In genomic region chr1:94908190-94908589, GRCh38 we compare ENCODE assay signal across 24 cellular contexts. TPM values are rescaled to one million over a fixed set of nuclear protein-coding genes. Genes with fewer than 3 reads are reported as not detected.
DNase-seq lines count a peak whose midpoint lies in the region; ATAC-seq and TF ChIP-seq lines count a peak whose summit lies in the region.
"Had no signal": no experiment of that assay in that cellular context is flagged by ENCODE, and none has a peak within 500 bp of the region (broad histone marks: within the 10 kb centered on the region; RNA-seq: fewer than 3 reads in every experiment).

No MANE protein-coding gene starts in this region.

- H3K4me1 ChIP-seq in smooth muscle cell (ENCODE audit: low read depth) (peaks cover 20% of the 10 kb centered on the region), tibial nerve (peaks cover 0 to 96% (median 35%) of the 10 kb centered on the region in 4 donors)

- peaks cover 15% of the 10 kb centered on the region for H3F3A ChIP-seq in smooth muscle cell (ENCODE audit: low read depth)

- H4K20me1 ChIP-seq in smooth muscle cell (ENCODE audit: low read depth), result peaks cover 100% of the 10 kb centered on the region

- H3K27me3 Mint-ChIP-seq in HFFc6 (ENCODE audit: insufficient read depth), result no peaks in the 10 kb centered on the region
- no peaks in the 10 kb centered on the region for H3K27me3 Mint-ChIP-seq in chondrocyte (ENCODE audit: low read depth)

- no peak for TF ChIP-seq CTCF in HFFc6 (IDR thresholded peaks at IDR 0.05)
- TF ChIP-seq CTCF in chondrocyte (IDR thresholded peaks at IDR 0.05), result no peak
- TF ChIP-seq CTCF in smooth muscle cell (IDR thresholded peaks at IDR 0.05; ENCODE audit: borderline replicate concordance, insufficient read depth, poor library complexity, severe bottlenecking), result no peak
- no peak for TF ChIP-seq CTCF in tibial nerve (IDR thresholded peaks at IDR 0.05)

- TF ChIP-seq POLR2A in tibial nerve (IDR thresholded peaks at IDR 0.05), result no peak

- H2AFZ ChIP-seq in smooth muscle cell (ENCODE audit: low read depth), result no peak overlapping the region

- no peaks in the 10 kb centered on the region for H3K9me3 ChIP-seq in smooth muscle cell (replicated peaks; ENCODE audit: low read depth)
- no peaks in the 10 kb centered on the region for H3K9me3 ChIP-seq in tibial nerve
- H3K9me3 ChIP-seq: A549 had no signal

- no peak overlapping the region for H3K4me2 ChIP-seq in smooth muscle cell
- H3K4me2 ChIP-seq: A549, KMS-11 had no signal

- H3K9me3 Mint-ChIP-seq in HFFc6 (no peaks in the 10 kb centered on the region), chondrocyte (ENCODE audit: low read depth) (peaks cover 2% of the 10 kb centered on the region)
- H3K9me3 Mint-ChIP-seq: CD8-positive, alpha-beta T cell had no signal

- H3K4me3 Mint-ChIP-seq in HFFc6 (no peak overlapping the region), chondrocyte (ENCODE audit: unreplicated experiment) (no peak overlapping the region)
- H3K4me3 Mint-ChIP-seq: CD8-positive, alpha-beta T cell had no signal

- H3K27me3 ChIP-seq in smooth muscle cell (ENCODE audit: low read depth), result no peaks in the 10 kb centered on the region
- H3K27me3 ChIP-seq in tibial nerve, result no peaks in the 10 kb centered on the region

- H3K79me2 ChIP-seq in smooth muscle cell (ENCODE audit: low read depth), result peaks cover 100% of the 10 kb centered on the region

- H3K27ac ChIP-seq in smooth muscle cell (ENCODE audit: low read depth) (peak overlapping the region; percentile 5), tibial nerve (peak overlapping the region in 1 of 4 donors; percentile 8)
- H3K27ac ChIP-seq: A549, KMS-11, RWPE1 had no signal

- H3K4me1 Mint-ChIP-seq in HFFc6 (ENCODE audit: low read depth), result peaks cover 73% of the 10 kb centered on the region
- peaks cover 76% of the 10 kb centered on the region for H3K4me1 Mint-ChIP-seq in chondrocyte (ENCODE audit: low read depth)
- H3K4me1 Mint-ChIP-seq: IgD-negative memory B cell had no signal

- peak; percentile 9 for ATAC-seq in left lobe of liver
- ATAC-seq: A549; CD8-positive, alpha-beta T cell; Panc1 had no signal

- no peak for TF ChIP-seq EP300 in tibial nerve (IDR thresholded peaks at IDR 0.05)

- H3K36me3 Mint-ChIP-seq in HFFc6 (ENCODE audit: low read depth) (peaks cover 56% of the 10 kb centered on the region), chondrocyte (ENCODE audit: low read depth) (peaks cover 12% of the 10 kb centered on the region)

- DNase-seq in HFFc6 (no peak), chondrocyte (ENCODE audit: low spot score) (no peak), left lobe of liver (ENCODE audit: low spot score) (no peak), smooth muscle cell (lab: John Stamatoyannopoulos, UW; ENCODE audit: unreplicated experiment) (no peak), D341Med (ENCODE audit: low spot score) (no peak), kidney tubule cell (ENCODE audit: low spot score) (no peak), tibial nerve (ENCODE audit: low spot score in 2 of 2) (no peak), middle frontal gyrus (ENCODE audit: extremely low spot score, low spot score) (no peak)
- DNase-seq: AML-193; C1 segment of cervical spinal cord; CD8-positive, alpha-beta T cell; DMS153; DND-41; MM.1S; NCI-H2029; NCI-H446 treated with DMSO at 0.1 percent for 48 hours; NCI-H526; SHP77 had no signal

- peak overlapping the region; percentile 17 for H3K27ac Mint-ChIP-seq in HFFc6
- peak overlapping the region; percentile 42 for H3K27ac Mint-ChIP-seq in chondrocyte (ENCODE audit: unreplicated experiment)
- H3K27ac Mint-ChIP-seq: CD8-positive, alpha-beta T cell had no signal

- H3K4me3 ChIP-seq in smooth muscle cell (no peak overlapping the region), tibial nerve (no peak overlapping the region)
- H3K4me3 ChIP-seq: A549 had no signal

- peaks cover 3% of the 10 kb centered on the region for H3K36me3 ChIP-seq in smooth muscle cell (ENCODE audit: low read depth)
- H3K36me3 ChIP-seq in tibial nerve, result peaks cover 0 to 19% (median 0%) of the 10 kb centered on the region in 3 donors

- no peak overlapping the region for H3K9ac ChIP-seq in smooth muscle cell (ENCODE audit: low read depth)
- H3K9ac ChIP-seq: KMS-11 had no signal

- 98% methylated on average over 7 of the region's 7 CpGs for WGBS in smooth muscle cell (ENCODE audit: low lambda C conversion rate)
- WGBS in tibial nerve, 2 donors, result 83 to 89% methylated on average over 7 of the region's 7 CpGs

RNA-seq across cellular contexts. Expression of gene CNN3, which starts 18.7 kb away (rescaled TPM):
- 100 to 1,000 TPM; 210 to 253 (median 232) TPM for total RNA-seq in HFFc6 (2021; fragmentation: NEBNext Ultra II Directional; extraction: Animal tissue kit (Norgen Biotek cat#: 25700))
- total RNA-seq in chondrocyte, result 188 to 250 TPM (median 242 TPM) in 3 replicates
- total RNA-seq in left lobe of liver, result 80.2 TPM
- total RNA-seq in smooth muscle cell, result 467 and 525 TPM in 2 replicates
- 545 and 633 TPM in 2 replicates for polyA plus RNA-seq in smooth muscle cell
- 100 to 1,000 TPM; 307 to 344 (median 329) TPM for total RNA-seq in tibial nerve
- total RNA-seq: OCI-LY7 had no signal
